Comparison of ENCODE assay signal across 7 cellular contexts in the genomic region with DNA sequence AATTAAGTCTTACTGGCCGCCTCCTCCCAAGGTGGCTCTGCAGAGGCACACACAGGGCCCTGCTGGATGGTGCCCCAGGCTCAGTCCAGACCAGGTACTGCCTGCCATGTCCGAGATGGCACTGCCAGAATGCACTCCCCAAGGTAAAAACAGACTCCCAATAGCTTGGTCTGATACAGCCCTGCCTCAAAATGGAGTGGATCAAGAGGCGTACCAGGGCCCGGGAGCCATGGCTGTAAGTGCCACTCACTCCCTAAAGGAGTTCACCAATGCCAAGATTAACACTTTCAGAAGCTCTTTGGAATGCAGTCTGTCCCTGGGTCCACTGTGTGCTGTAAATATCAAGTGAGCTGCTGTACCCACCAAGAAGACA. TPM values are rescaled to one million over a fixed set of nuclear protein-coding genes. Genes with fewer than 3 reads are reported as not detected.
DNase-seq lines count a peak whose midpoint lies in the region; ATAC-seq and TF ChIP-seq lines count a peak whose summit lies in the region.

No MANE protein-coding gene starts in this region.

- intact Hi-C loops in posterior cingulate gyrus (cut with DNase I): loop anchor here (1.0 to 5.0 kb wide), 2 partner anchors 31 to 37 kb away; no protein-coding TSS in a partner anchor

- no peaks in the 10 kb centered on the region for H3K27me3 ChIP-seq in layer of hippocampus (ENCODE audit: control insufficient read depth, insufficient read depth, low read length)

- peak overlapping the region; percentile 52 for H3K4me3 ChIP-seq in Jurkat, Clone E6-1 (ENCODE audit: low read length)
- H3K4me3 ChIP-seq in astrocyte of the cerebellum (ENCODE audit: low read depth, low read length): peak overlapping the region; percentile 66

- no peak for TF ChIP-seq CTCF in astrocyte of the cerebellum (IDR thresholded peaks at IDR 0.05; ENCODE audit: low read depth, low read length, missing control alignments)

- H3K27ac ChIP-seq in layer of hippocampus (ENCODE audit: low read depth, low read length) (peak overlapping the region; percentile 97), temporal lobe (ENCODE audit: low read depth, low read length) (peak overlapping the region; percentile 99)

- no peak for DNase-seq in Jurkat, Clone E6-1 (ENCODE audit: low read depth, low spot score)
- DNase-seq in astrocyte of the cerebellum (ENCODE audit: low read depth) (no peak), posterior cingulate gyrus (no peak), DMS53 treated with DMSO at 0.1 percent for 48 hours (lab: John Stamatoyannopoulos, UW; ENCODE audit: unreplicated experiment) (no peak)

- ATAC-seq in GM19023 (IDR thresholded peaks at IDR 0.05; ENCODE audit: unreplicated experiment): no peak

- in situ Hi-C loops in astrocyte of the cerebellum (cut with HindIII; ENCODE audit: low sequenced_read_pairs): no loop called here

RNA-seq across cellular contexts. Expression of a gene that starts 0.6 kb away (rescaled TPM):
- 62.9 TPM for polyA plus RNA-seq in Jurkat, Clone E6-1 (2012; ENCODE audit: insufficient read depth, insufficient read length)
- 54.6 TPM for total RNA-seq in temporal lobe
